ENCODE assay signal across 21 cellular contexts in the genomic region with DNA sequence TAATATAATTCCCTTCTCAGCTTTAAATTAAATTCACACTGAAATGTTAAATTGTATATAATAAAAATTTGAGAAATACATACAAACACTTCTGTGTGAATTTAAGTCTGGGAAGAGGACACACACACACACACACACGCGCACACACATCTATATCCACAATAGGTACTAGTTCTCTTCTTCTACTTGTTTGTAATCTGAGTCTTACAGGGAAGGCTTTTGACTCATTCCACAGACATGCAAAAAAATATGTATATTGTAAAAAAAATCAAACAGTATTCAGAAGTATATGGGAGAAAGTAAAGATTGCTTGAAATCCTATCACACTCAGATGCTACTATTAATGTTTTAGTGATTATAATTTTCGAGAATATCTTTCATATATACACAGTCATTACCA.
A peak's percentile ranks its signal among the peaks of the same experiment; 100 is the strongest.
DNase-seq lines count a peak whose midpoint lies in the region; ATAC-seq, FAIRE-seq and TF ChIP-seq lines count a peak whose summit lies in the region.
"Had no signal": no experiment of that assay in that cellular context is flagged by ENCODE, and none has a peak within 500 bp of the region (broad histone marks: within the 10 kb centered on the region; RNA-seq: fewer than 3 reads in every experiment).

No MANE protein-coding gene starts in this region.

- ATAC-seq in HG03159 (IDR thresholded peaks at IDR 0.05; ENCODE audit: unreplicated experiment) = no peak
- ATAC-seq: HCT116 had no signal

- H3K4me3 ChIP-seq in choroid plexus epithelial cell (ENCODE audit: low read depth, low read length) = no peak overlapping the region
- H3K4me3 ChIP-seq: PC-9 had no signal

- peak; percentile 17 for FAIRE-seq in G401.6 (lab: Jason Lieb, UNC)
- FAIRE-seq in RCC 7860 (lab: Jason Lieb, UNC) = peak; percentile 5
- FAIRE-seq: GM12891, HTR-8/SVneo had no signal

- DNase-seq in RCC 7860 (ENCODE audit: low spot score) (no peak), choroid plexus epithelial cell (ENCODE audit: low read depth) (peak; percentile 81), non-pigmented ciliary epithelial cell (ENCODE audit: low read depth) (peak; percentile 22), OCI-M2 (lab: John Stamatoyannopoulos, UW; ENCODE audit: unreplicated experiment) (no peak), SK-N-DZ (ENCODE audit: low spot score) (no peak), AG20443 (ENCODE audit: low spot score) (no peak)
- DNase-seq: CD4-positive, CD25-positive, alpha-beta regulatory T cell; DMS79 treated with DMSO at 0.1 percent for 48 hours; GOT3; NCI-H1105 treated with DMSO at 0.1 percent for 48 hours; NCI-H1694; NCI-H2081; NCI-H2171 treated with DMSO at 0.1 percent for 48 hours; NCI-H446; NCI-H526; PC-9 had no signal

- no peak for TF ChIP-seq CTCF in choroid plexus epithelial cell (conservative IDR thresholded peaks at IDR 0.05; ENCODE audit: low read depth, low read length)

Comparison
In these comparisons a context has a peak if more than half of its experiments do, and no peak if none do; other contexts are left out.
1. DNase-seq: peak in choroid plexus epithelial cell (single experiment) and non-pigmented ciliary epithelial cell (single experiment); none in RCC 7860 (single experiment), OCI-M2 (single experiment), SK-N-DZ (single experiment) and AG20443 (single experiment).